Comparison of ENCODE assay signal across 8 cellular contexts in the genomic region with DNA sequence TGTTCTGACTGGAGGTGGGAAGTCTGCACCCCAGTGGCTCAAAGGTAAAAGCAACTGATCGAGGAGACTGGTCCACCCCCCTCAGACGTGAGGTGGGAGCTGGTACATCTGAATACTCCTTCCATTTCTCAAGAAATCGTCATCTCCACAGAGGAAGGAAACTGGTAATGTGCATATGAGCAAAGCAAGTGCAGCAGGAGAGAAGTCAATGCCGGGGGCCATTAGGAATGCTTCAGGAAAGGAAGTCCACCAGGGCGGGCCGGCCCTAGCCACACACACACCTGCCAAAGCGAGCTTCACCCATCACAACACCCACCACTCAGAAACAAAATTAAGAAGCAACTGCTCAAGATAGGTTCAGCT. TPM values are rescaled to one million over a fixed set of nuclear protein-coding genes. Genes with fewer than 3 reads are reported as not detected.
A peak's percentile ranks its signal among the peaks of the same experiment; 100 is the strongest.
DNase-seq lines count a peak whose midpoint lies in the region; ATAC-seq and TF ChIP-seq lines count a peak whose summit lies in the region.

No MANE protein-coding gene starts in this region.

- no peak for TF ChIP-seq EP300 in transverse colon (IDR thresholded peaks at IDR 0.05; ENCODE audit: low read depth)

- DNase-seq in activated naive CD4-positive, alpha-beta T cell treated with anti-CD3 and anti-CD28 coated beads for 36 hours = peak; percentile 42
- no peak for DNase-seq in activated naive CD4-positive, alpha-beta T cell (lab: John Stamatoyannopoulos, UW)
- DNase-seq in Panc1 (ENCODE audit: low read depth, low spot score) (no peak), hepatocyte (ENCODE audit: low spot score) (no peak), transverse colon (no peak), hepatic stellate cell (ENCODE audit: low spot score) (no peak), NCI-H187 treated with DMSO at 0.1 percent for 48 hours (lab: John Stamatoyannopoulos, UW) (no peak), T1000 (lab: John Stamatoyannopoulos, UW) (no peak)

- no peaks in the 10 kb centered on the region for H3K27me3 ChIP-seq in Panc1 (ENCODE audit: control insufficient read depth, insufficient read depth, low read length)
- H3K27me3 ChIP-seq in hepatocyte = no peaks in the 10 kb centered on the region
- H3K27me3 ChIP-seq in transverse colon = no peaks in the 10 kb centered on the region

- H4K20me1 ChIP-seq in hepatocyte (ENCODE audit: insufficient read depth, poor library complexity, severe bottlenecking) = no peaks in the 10 kb centered on the region

- peaks cover 28% of the 10 kb centered on the region for H3K4me1 Mint-ChIP-seq in activated naive CD4-positive, alpha-beta T cell treated with anti-CD3 and anti-CD28 coated beads for 36 hours (ENCODE audit: low read depth)

- POLR2A ChIA-PET in Panc1 (lab: Charles Lee) = no interaction called here

- in situ Hi-C loops in Panc1 (cut with HindIII; ENCODE audit: low pct_unique_long_range_greater_than_20kb, low sequenced_read_pairs) = no loop called here
- in situ Hi-C loops in transverse colon (cut with MboI; ENCODE audit: low pct_ligation_motif_present in 1 of 4, low pct_unique_long_range_greater_than_20kb in 1 of 4, low sequenced_read_pairs in 3 of 4) = no loop called here

- H3K9me3 ChIP-seq in Panc1 (ENCODE audit: control insufficient read depth, insufficient read depth, low read depth, low read length) (no peaks in the 10 kb centered on the region), hepatocyte (ENCODE audit: low read depth) (no peaks in the 10 kb centered on the region), transverse colon (no peaks in the 10 kb centered on the region)

- no peaks in the 10 kb centered on the region for H3K27me3 Mint-ChIP-seq in activated naive CD4-positive, alpha-beta T cell treated with anti-CD3 and anti-CD28 coated beads for 36 hours (ENCODE audit: low read depth)

- intact Hi-C loops in activated naive CD4-positive, alpha-beta T cell treated with anti-CD3 and anti-CD28 coated beads for 36 hours (cut with micrococcal nuclease) = no loop called here
- intact Hi-C loops in Panc1 (cut with micrococcal nuclease; ENCODE audit: unreplicated experiment) (no loop called here), transverse colon (cut with DNase I; ENCODE audit: low total_unique reads) (no loop called here)

- peak overlapping the region in 1 of 2 experiments; percentile 12; a peak in 1 of 4 replicates for H3K4me3 ChIP-seq in Panc1 (ENCODE audit: low read depth in 2 of 2, low read length in 2 of 2)
- H3K4me3 ChIP-seq in hepatocyte = no peak overlapping the region
- H3K4me3 ChIP-seq in transverse colon = peak overlapping the region in 1 of 4 donors; percentile 4

- peak overlapping the region; percentile 66 for H3K4me3 Mint-ChIP-seq in activated naive CD4-positive, alpha-beta T cell treated with anti-CD3 and anti-CD28 coated beads for 36 hours

- H3K27ac ChIP-seq in Panc1 (ENCODE audit: low read length) (peak overlapping the region; percentile 96), hepatocyte (peak overlapping the region; percentile 87), transverse colon (peak overlapping the region; percentile 87 to 98 (median 96))

- H3K9me3 Mint-ChIP-seq in activated naive CD4-positive, alpha-beta T cell treated with anti-CD3 and anti-CD28 coated beads for 36 hours = no peaks in the 10 kb centered on the region

- peaks cover 89% of the 10 kb centered on the region for H3K79me2 ChIP-seq in hepatocyte

- peaks cover 1% of the 10 kb centered on the region for H3K36me3 Mint-ChIP-seq in activated naive CD4-positive, alpha-beta T cell treated with anti-CD3 and anti-CD28 coated beads for 36 hours (ENCODE audit: low read depth)

- no peaks in the 10 kb centered on the region for H3K36me3 ChIP-seq in Panc1 (ENCODE audit: control insufficient read depth, insufficient read depth, low read length)
- no peaks in the 10 kb centered on the region for H3K36me3 ChIP-seq in hepatocyte (replicated peaks; ENCODE audit: insufficient read depth, low read depth)
- H3K36me3 ChIP-seq in transverse colon = no peaks in the 10 kb centered on the region

- peaks cover 91% of the 10 kb centered on the region for H3K4me1 ChIP-seq in Panc1 (ENCODE audit: control insufficient read depth, insufficient read depth, low read length)
- peaks cover 78% of the 10 kb centered on the region for H3K4me1 ChIP-seq in hepatocyte (ENCODE audit: insufficient read depth)
- H3K4me1 ChIP-seq in transverse colon = peaks cover 73 to 100% (median 98%) of the 10 kb centered on the region in 4 donors

- CTCF ChIA-PET in activated naive CD4-positive, alpha-beta T cell treated with anti-CD3 and anti-CD28 coated beads for 36 hours (lab: Charles Lee) = interaction anchor here (0.8 to 2.9 kb wide), 5 partner anchors 10 to 126 kb away, joined by 3 to 10 read pairs (median 3); no protein-coding TSS in a partner anchor
- CTCF ChIA-PET in Panc1 (lab: Charles Lee) = interaction anchor here (0.5 to 1.0 kb wide), 2 partner anchors 104 to 172 kb away, joined by 3 to 7 read pairs; no protein-coding TSS in a partner anchor

- H2AFZ ChIP-seq in hepatocyte = no peak overlapping the region

- peak overlapping the region; percentile 48 for H3K4me2 ChIP-seq in hepatocyte

- no TSS peak for BruUV-seq in Panc1 (replicated peaks; lab: Mats Ljungman, UMichigan)

- peak overlapping the region; percentile 97 for H3K27ac Mint-ChIP-seq in activated naive CD4-positive, alpha-beta T cell treated with anti-CD3 and anti-CD28 coated beads for 36 hours

- no peak; the same call in 1 of the 2 replicates for ATAC-seq in Panc1

- TF ChIP-seq CTCF in Panc1 (IDR thresholded peaks at IDR 0.05) (peak; percentile 0; the same call in 1 of the 2 replicates), hepatocyte (IDR thresholded peaks at IDR 0.05; ENCODE audit: poor library complexity) (no peak), transverse colon (IDR thresholded peaks at IDR 0.05) (no peak)

- H3K9me2 ChIP-seq in hepatocyte (replicated peaks; ENCODE audit: insufficient read depth) = no peaks in the 10 kb centered on the region

- 85% methylated on average over 7 of the region's 7 CpGs for WGBS in hepatocyte (ENCODE audit: low lambda C conversion rate, missing lambda C conversion rate)
- WGBS in transverse colon (ENCODE audit: low coverage in 1 of 2), 2 donors = 21 to 69% methylated on average over 3 to 7 of the region's 7 CpGs

- TF ChIP-seq POLR2A in transverse colon (IDR thresholded peaks at IDR 0.05) = no peak

RNA-seq across cellular contexts. Expression of a gene that starts 8.5 kb away (rescaled TPM):
- total RNA-seq in activated naive CD4-positive, alpha-beta T cell treated with anti-CD3 and anti-CD28 coated beads for 36 hours = 10 to 100 TPM; 57.1 to 60.3 TPM
- total RNA-seq in Panc1 (2021; ENCODE audit: unreplicated experiment) (59.3 TPM), hepatocyte (33.8 and 38.4 TPM in 2 replicates), transverse colon (10 to 100 TPM; 40.4 to 62.6 (median 53.8) TPM)
- 45.7 TPM for polyA plus RNA-seq in Panc1 (2012; ENCODE audit: insufficient read length)
- polyA plus RNA-seq in hepatocyte = 24.8 and 29.3 TPM in 2 replicates

RNA-seq across cellular contexts. Expression of a gene that starts 23.3 kb away (rescaled TPM):
- total RNA-seq in activated naive CD4-positive, alpha-beta T cell treated with anti-CD3 and anti-CD28 coated beads for 36 hours = not detected
- total RNA-seq in Panc1 (2021; ENCODE audit: unreplicated experiment) (not detected), hepatocyte (not detected in 2 replicates), transverse colon (1 to 10 TPM in 3 of 4 donors, not detected in 1; 6.0 to 9.7 (median 9.3) TPM)
- polyA plus RNA-seq in Panc1 (2012; ENCODE audit: insufficient read length) = 0.38 TPM
- 0.22 TPM in 1 of 2 replicates, not detected in the other for polyA plus RNA-seq in hepatocyte
